In genomic region chr22:50014655-50015401, GRCh38 we compare ENCODE assay signal across 1 cellular context.
TF ChIP-seq lines count a peak whose summit lies in the region.

No MANE protein-coding gene starts in this region.

TF ChIP-seq in H1, 55 proteins besides CTCF, POLR2A, EP300 and RAD21:
- TF ChIP-seq SIRT6 (IDR thresholded peaks at IDR 0.05; ENCODE audit: low read length) (no peak), SAP30 (IDR thresholded peaks at IDR 0.05; ENCODE audit: insufficient read depth, insufficient replicate concordance, low read length) (no peak), TBP (IDR thresholded peaks at IDR 0.05; ENCODE audit: low read depth, low read length) (no peak), CHD1 (IDR thresholded peaks at IDR 0.05; ENCODE audit: low read depth, low read length) (no peak), RXRA (IDR thresholded peaks at IDR 0.05; ENCODE audit: insufficient read depth, low read depth, low read length) (no peak), CTBP2 (IDR thresholded peaks at IDR 0.05; ENCODE audit: borderline replicate concordance, insufficient read depth, insufficient read length, low read length) (no peak), KDM1A (IDR thresholded peaks at IDR 0.05; ENCODE audit: borderline replicate concordance, low read length) (no peak), PHF8 (conservative IDR thresholded peaks at IDR 0.05; ENCODE audit: low read depth, low read length) (no peak), GTF2F1 (IDR thresholded peaks at IDR 0.05; ENCODE audit: borderline replicate concordance, low read depth, low read length) (no peak), BACH1 (IDR thresholded peaks at IDR 0.05; ENCODE audit: low read length) (peak; percentile 28; the same call in 1 of the 2 replicates), ATF2 (IDR thresholded peaks at IDR 0.05; ENCODE audit: low read length) (no peak), BRCA1 (IDR thresholded peaks at IDR 0.05; ENCODE audit: low read depth, low read length) (no peak), POU5F1 (IDR thresholded peaks at IDR 0.05; ENCODE audit: low read depth, low read length) (no peak), SP1 (IDR thresholded peaks at IDR 0.05; ENCODE audit: low read depth, low read length) (no peak), MAX (IDR thresholded peaks at IDR 0.05) (0 out of 2 replicates have a peak, but pooled peaks have one; percentile 31), GABPA (IDR thresholded peaks at IDR 0.05; ENCODE audit: borderline replicate concordance, insufficient read depth, low read length) (no peak), KDM4A (IDR thresholded peaks at IDR 0.05; ENCODE audit: low read depth, low read length, severe bottlenecking) (peak; percentile 72), CEBPB (IDR thresholded peaks at IDR 0.05; ENCODE audit: low read depth, low read length) (no peak), CBX8 (IDR thresholded peaks at IDR 0.05; ENCODE audit: borderline replicate concordance, low read depth, low read length) (no peak), CHD7 (IDR thresholded peaks at IDR 0.05; ENCODE audit: insufficient replicate concordance, low read length) (no peak), SP4 (IDR thresholded peaks at IDR 0.05; ENCODE audit: low read length) (no peak), SP2 (IDR thresholded peaks at IDR 0.05; ENCODE audit: low read length) (no peak), ASH2L (IDR thresholded peaks at IDR 0.05; ENCODE audit: low read length) (no peak), CHD2 (IDR thresholded peaks at IDR 0.05; ENCODE audit: low read length) (no peak), RFX5 (IDR thresholded peaks at IDR 0.05; ENCODE audit: borderline replicate concordance, low read depth, low read length) (no peak), TEAD4 (IDR thresholded peaks at IDR 0.05; ENCODE audit: low read depth, low read length) (no peak), FOSL1 (IDR thresholded peaks at IDR 0.05; ENCODE audit: insufficient read depth, low read depth, low read length) (no peak), HDAC6 (IDR thresholded peaks at IDR 0.05; ENCODE audit: low read depth, low read length) (no peak), CBX5 (IDR thresholded peaks at IDR 0.05; ENCODE audit: low read depth, low read length) (no peak), TCF12 (IDR thresholded peaks at IDR 0.05; ENCODE audit: low read depth, low read length) (no peak), BCL11A (IDR thresholded peaks at IDR 0.05; ENCODE audit: low read depth in 2 of 2, low read length in 2 of 2) (no peak), SIN3A (conservative IDR thresholded peaks at IDR 0.05 in 1 of 2, IDR thresholded peaks at IDR 0.05 in 1 of 2; ENCODE audit: low read depth in 1 of 2, low read length in 2 of 2) (no peak), EZH2 (IDR thresholded peaks at IDR 0.05; ENCODE audit: low read depth, low read length, severe bottlenecking) (peak; percentile 87), ATF3 (IDR thresholded peaks at IDR 0.05; ENCODE audit: insufficient read depth, low read depth, low read length) (no peak), POLR2AphosphoS5 (IDR thresholded peaks at IDR 0.05; ENCODE audit: low read depth, low read length) (no peak), YY1 (IDR thresholded peaks at IDR 0.05; ENCODE audit: low read depth, low read length) (no peak), SRF (IDR thresholded peaks at IDR 0.05; ENCODE audit: low read depth, low read length) (no peak), CREB1 (IDR thresholded peaks at IDR 0.05) (no peak), JUND (IDR thresholded peaks at IDR 0.05; ENCODE audit: low read length) (no peak), ZNF274 (IDR thresholded peaks at IDR 0.05; ENCODE audit: borderline replicate concordance, extremely low read depth, low read length) (no peak), NANOG (IDR thresholded peaks at IDR 0.05; ENCODE audit: insufficient read depth, low read depth, low read length, poor library complexity, severe bottlenecking) (no peak), TAF1 (IDR thresholded peaks at IDR 0.05; ENCODE audit: low read depth, low read length) (no peak), JUN (IDR thresholded peaks at IDR 0.05; ENCODE audit: low read depth, low read length) (no peak), USF2 (IDR thresholded peaks at IDR 0.05; ENCODE audit: low read length) (no peak), EGR1 (IDR thresholded peaks at IDR 0.05; ENCODE audit: borderline replicate concordance, low read depth, low read length) (no peak), SUZ12 (IDR thresholded peaks at IDR 0.05; ENCODE audit: low read length) (peak; percentile 87), TAF7 (optimal IDR thresholded peaks at IDR 0.05; ENCODE audit: borderline replicate concordance, low read depth, low read length) (no peak), KDM5A (IDR thresholded peaks at IDR 0.05; ENCODE audit: low read length) (no peak), RBBP5 (IDR thresholded peaks at IDR 0.05; ENCODE audit: borderline replicate concordance, low read depth, low read length) (no peak), SIX5 (IDR thresholded peaks at IDR 0.05; ENCODE audit: low read depth, low read length) (no peak), MAFK (IDR thresholded peaks at IDR 0.05; ENCODE audit: low read depth, low read length) (no peak), NRF1 (IDR thresholded peaks at IDR 0.05; ENCODE audit: low read depth, low read length) (no peak), E2F6 (IDR thresholded peaks at IDR 0.05) (peak; percentile 66; the same call in 1 of the 2 replicates), RNF2 (IDR thresholded peaks at IDR 0.05; ENCODE audit: borderline replicate concordance, low read depth, low read length, missing control alignments, poor library complexity, severe bottlenecking) (peak; percentile 45), HDAC2 (IDR thresholded peaks at IDR 0.05; ENCODE audit: borderline replicate concordance in 1 of 2, low read depth in 2 of 2, low read length in 2 of 2) (no peak)
